ENCODE assay signal across 30 cellular contexts in genomic region chr2:241884951-241885700, GRCh38. TPM values are rescaled to one million over a fixed set of nuclear protein-coding genes. Genes with fewer than 3 reads are reported as not detected.
DNase-seq lines count a peak whose midpoint lies in the region; ATAC-seq and TF ChIP-seq lines count a peak whose summit lies in the region.
"Had no signal": no experiment of that assay in that cellular context is flagged by ENCODE, and none has a peak within 500 bp of the region (broad histone marks: within the 10 kb centered on the region; RNA-seq: fewer than 3 reads in every experiment).

No MANE protein-coding gene starts in this region.

- H3K4me3 Mint-ChIP-seq in neural progenitor cell, result no peak overlapping the region
- H3K4me3 Mint-ChIP-seq: activated CD4-positive, alpha-beta memory T cell treated with anti-CD3 and anti-CD28 coated beads for 36 hours; activated naive CD8-positive, alpha-beta T cell treated with anti-CD3 and anti-CD28 coated beads, Interleukin-2, amount 50 U/mL, for 24 hours; central memory CD8-positive, alpha-beta T cell; dendritic cell treated with granulocyte-macrophage colony-stimulating factor and Interleukin-4, amounts not matched to agents 40 ng/mL and 50 ng/mL, for 4 days; endodermal cell; GM23338; stimulated activated memory B cell treated with anti-CD40 and anti-IgM and Interleukin-4, amounts not matched to agents 10 μg/mL and 1 μg/mL and 100 μg/mL, for 72 hours had no signal

- H3K27ac ChIP-seq in WERI-Rb-1, result peak overlapping the region; percentile 81
- no peak overlapping the region for H3K27ac ChIP-seq in neural progenitor cell
- H3K27ac ChIP-seq: 22Rv1, KMS-11 had no signal

- no peak for ATAC-seq in GM19395 (IDR thresholded peaks at IDR 0.05; ENCODE audit: unreplicated experiment)
- no peak for ATAC-seq in HG03097 (IDR thresholded peaks at IDR 0.05; ENCODE audit: low FRiP score, unreplicated experiment)
- ATAC-seq: activated naive CD8-positive, alpha-beta T cell treated with anti-CD3 and anti-CD28 coated beads, Interleukin-2, amount 50 U/mL, for 24 hours; activated T-cell treated with anti-CD3 and anti-CD28 coated beads, Interleukin-2, amount 50 U/mL, for 72 hours; esophagus mucosa; GM23338; SK-N-SH treated with all-trans-retinoic acid at 6 μM for 48 hours; stimulated activated memory B cell treated with anti-CD40 and anti-IgM and Interleukin-4, amounts not matched to agents 10 μg/mL and 1 μg/mL and 100 μg/mL, for 72 hours had no signal

- H3K9ac ChIP-seq in neural progenitor cell, result no peak overlapping the region
- H3K9ac ChIP-seq: KMS-11 had no signal

- H3K27me3 Mint-ChIP-seq in neural progenitor cell (ENCODE audit: insufficient read depth, low read depth), result peaks cover 10% of the 10 kb centered on the region
- H3K27me3 Mint-ChIP-seq: activated CD4-positive, alpha-beta memory T cell treated with anti-CD3 and anti-CD28 coated beads for 36 hours; central memory CD8-positive, alpha-beta T cell; stimulated activated memory B cell treated with anti-CD40 and anti-IgM and Interleukin-4, amounts not matched to agents 10 μg/mL and 1 μg/mL and 100 μg/mL, for 72 hours had no signal

- H3K4me1 ChIP-seq in neural progenitor cell, result peaks cover 31% of the 10 kb centered on the region

- no peak overlapping the region for H3K27ac Mint-ChIP-seq in neural progenitor cell
- H3K27ac Mint-ChIP-seq: activated CD4-positive, alpha-beta memory T cell treated with anti-CD3 and anti-CD28 coated beads for 36 hours; activated naive CD8-positive, alpha-beta T cell treated with anti-CD3 and anti-CD28 coated beads, Interleukin-2, amount 50 U/mL, for 24 hours; activated T-cell treated with anti-CD3 and anti-CD28 coated beads, Interleukin-2, amount 50 U/mL, for 72 hours; dendritic cell treated with granulocyte-macrophage colony-stimulating factor and Interleukin-4, amounts not matched to agents 40 ng/mL and 50 ng/mL, for 4 days; endodermal cell; GM23338 had no signal

- peaks cover 37% of the 10 kb centered on the region for H3K4me1 Mint-ChIP-seq in neural progenitor cell

- H3K27me3 ChIP-seq in H7 (ENCODE audit: control insufficient read depth, insufficient read depth, low read length), result no peaks in the 10 kb centered on the region
- H3K27me3 ChIP-seq in WERI-Rb-1 (ENCODE audit: insufficient read depth, low read depth, severe bottlenecking), result no peaks in the 10 kb centered on the region
- H3K27me3 ChIP-seq in neural progenitor cell, result no peaks in the 10 kb centered on the region

- no peaks in the 10 kb centered on the region for H4K20me1 ChIP-seq in neural progenitor cell (ENCODE audit: low read depth)

- no peaks in the 10 kb centered on the region for H3K79me2 ChIP-seq in neural progenitor cell (ENCODE audit: low read depth)

- TF ChIP-seq CTCF in WERI-Rb-1 (IDR thresholded peaks at IDR 0.05; ENCODE audit: low read depth, low read length) (no peak), neural progenitor cell (IDR thresholded peaks at IDR 0.05) (no peak)

- peak overlapping the region; percentile 22 for H3K4me2 ChIP-seq in neural progenitor cell
- H3K4me2 ChIP-seq: GM23338, KMS-11 had no signal

- peaks cover 25% of the 10 kb centered on the region for H3F3A ChIP-seq in neural progenitor cell (ENCODE audit: low read depth)

- H3K9me3 ChIP-seq in WERI-Rb-1 (ENCODE audit: severe bottlenecking), result peaks cover 2% of the 10 kb centered on the region
- no peaks in the 10 kb centered on the region for H3K9me3 ChIP-seq in neural progenitor cell (ENCODE audit: low read depth)

- H3K36me3 ChIP-seq in H7 (replicated peaks; ENCODE audit: control insufficient read depth, insufficient read depth, low read length) (no peaks in the 10 kb centered on the region; the same call in 1 of the 2 replicates), WERI-Rb-1 (peaks cover 6% of the 10 kb centered on the region), neural progenitor cell (no peaks in the 10 kb centered on the region)

- DNase-seq in NCI-H1092 (lab: John Stamatoyannopoulos, UW) (peak; percentile 23), NCI-H1092 treated with DMSO at 0.1 percent for 48 hours (lab: John Stamatoyannopoulos, UW) (no peak), H7 (peak; percentile 29), WERI-Rb-1 (peak; percentile 15), neural progenitor cell (ENCODE audit: low spot score) (no peak), nucleus accumbens (lab: John Stamatoyannopoulos, UW) (no peak)
- DNase-seq: activated CD4-positive, alpha-beta memory T cell treated with anti-CD3 and anti-CD28 coated beads for 36 hours; activated CD4-positive, alpha-beta T cell treated with anti-CD3 and anti-CD28 coated beads for 1 hour; activated naive CD4-positive, alpha-beta T cell; activated naive CD8-positive, alpha-beta T cell treated with anti-CD3 and anti-CD28 coated beads, Interleukin-2, amount 50 U/mL, for 24 hours; activated T-cell treated with anti-CD3 and anti-CD28 coated beads, Interleukin-2, amount 50 U/mL, for 72 hours; endodermal cell; GF-D8; NCI-H2107; NCI-H446 treated with DMSO at 0.1 percent for 48 hours; occipital lobe; T-helper 2 cell had no signal

- H2AFZ ChIP-seq in neural progenitor cell (replicated peaks), result no peak overlapping the region
- H2AFZ ChIP-seq: GM23338 had no signal

- no peak overlapping the region for H3K4me3 ChIP-seq in H7 (ENCODE audit: insufficient read depth, low read depth, low read length)
- peak overlapping the region; percentile 45 for H3K4me3 ChIP-seq in WERI-Rb-1 (ENCODE audit: low read depth, low read length)
- H3K4me3 ChIP-seq in neural progenitor cell, result no peak overlapping the region
- H3K4me3 ChIP-seq: GM23338 had no signal

- H3K9me3 Mint-ChIP-seq in neural progenitor cell, result peaks cover 22% of the 10 kb centered on the region
- H3K9me3 Mint-ChIP-seq: activated CD4-positive, alpha-beta memory T cell treated with anti-CD3 and anti-CD28 coated beads for 36 hours; activated naive CD8-positive, alpha-beta T cell treated with anti-CD3 and anti-CD28 coated beads, Interleukin-2, amount 50 U/mL, for 24 hours; activated T-cell treated with anti-CD3 and anti-CD28 coated beads, Interleukin-2, amount 50 U/mL, for 72 hours; central memory CD8-positive, alpha-beta T cell had no signal

- H3K36me3 Mint-ChIP-seq in neural progenitor cell, result peaks cover 7% of the 10 kb centered on the region

RNA-seq across cellular contexts. Expression of gene RTP5, which starts 15.6 kb away (rescaled TPM):
- total RNA-seq in H7 (2014; rRNA removed; shearing (Covaris generic)), result not detected in 2 replicates
- total RNA-seq in neural progenitor cell (ENCODE audit: low replicate concordance), result not detected in 2 replicates
- total RNA-seq: endodermal cell, esophagus mucosa, fibroblast of villous mesenchyme, GM23338, skeletal muscle tissue had no signal

RNA-seq across cellular contexts. Expression of gene PDCD1, which starts 26.4 kb away (rescaled TPM):
- 1.0 and 2.8 TPM in 2 replicates for total RNA-seq in H7 (2014; rRNA removed; shearing (Covaris generic))
- total RNA-seq in neural progenitor cell (ENCODE audit: low replicate concordance), result not detected in 2 replicates
- total RNA-seq: fibroblast of villous mesenchyme, myocyte, occipital lobe, skeletal muscle tissue had no signal

Comparison
In these comparisons a context has a peak if more than half of its experiments do, and no peak if none do; other contexts are left out.
1. DNase-seq: peak in NCI-H1092 (single experiment), H7 (single experiment) and WERI-Rb-1 (single experiment); none in NCI-H1092 treated with DMSO at 0.1 percent for 48 hours (single experiment), neural progenitor cell (single experiment) and nucleus accumbens (0 of 56).